10 cellular contexts compared by ENCODE assay signal in genomic region chr3:23712095-23712494, GRCh38.
A peak's percentile ranks its signal among the peaks of the same experiment; 100 is the strongest.
DNase-seq lines count a peak whose midpoint lies in the region; ATAC-seq and TF ChIP-seq lines count a peak whose summit lies in the region.
"Had no signal": no experiment of that assay in that cellular context is flagged by ENCODE, and none has a peak within 500 bp of the region (broad histone marks: within the 10 kb centered on the region; RNA-seq: fewer than 3 reads in every experiment).

No MANE protein-coding gene starts in this region.

- TF ChIP-seq CTCF in dorsolateral prefrontal cortex (IDR thresholded peaks at IDR 0.05 in 54 of 56, conservative IDR thresholded peaks at IDR 0.05 in 2 of 56; ENCODE audit: low read depth in 1 of 56, partially characterized antibody in 56 of 56) = no peak

- H3K4me1 Mint-ChIP-seq in memory B cell = peaks cover 13% of the 10 kb centered on the region

- peaks cover 6% of the 10 kb centered on the region for H3K9me3 Mint-ChIP-seq in memory B cell

- H3K36me3 Mint-ChIP-seq in memory B cell = peaks cover 4% of the 10 kb centered on the region

- DNase-seq in memory B cell (ENCODE audit: low spot score in 2 of 2) (no peak), dorsolateral prefrontal cortex (no peak), DMS79 treated with DMSO at 0.1 percent for 48 hours (lab: John Stamatoyannopoulos, UW) (no peak), NCI-H526 treated with DMSO at 0.1 percent for 48 hours (lab: John Stamatoyannopoulos, UW) (no peak), GDM1 (lab: John Stamatoyannopoulos, UW) (no peak)
- DNase-seq: NCI-H2107 had no signal

- peak overlapping the region in 3 of 59 donors; percentile 22 to 38 (median 30) for H3K4me3 ChIP-seq in dorsolateral prefrontal cortex
- H3K4me3 ChIP-seq: hepatocyte had no signal

- H3K27me3 Mint-ChIP-seq in memory B cell = peaks cover 2% of the 10 kb centered on the region

- H3K27me3 ChIP-seq in dorsolateral prefrontal cortex = no peaks in the 10 kb centered on the region
- H3K27me3 ChIP-seq: hepatocyte had no signal

- intact Hi-C loops in dorsolateral prefrontal cortex (cut with DNase I) = no loop called here

- ATAC-seq in GM18511 (IDR thresholded peaks at IDR 0.05; ENCODE audit: unreplicated experiment) = peak; percentile 94
- ATAC-seq in GM21825 (IDR thresholded peaks at IDR 0.05; ENCODE audit: unreplicated experiment) = peak; percentile 90
- ATAC-seq in HG03558 (IDR thresholded peaks at IDR 0.05; ENCODE audit: extremely low read depth, unreplicated experiment) = peak; percentile 85
- peak; percentile 59 for ATAC-seq in memory B cell (ENCODE audit: low read depth)

- no peak overlapping the region for H3K27ac Mint-ChIP-seq in memory B cell

- peak overlapping the region; percentile 35 for H3K4me3 Mint-ChIP-seq in memory B cell

- H3K27ac ChIP-seq in dorsolateral prefrontal cortex = peak overlapping the region in 2 of 59 donors; percentile 66 to 72
- H3K27ac ChIP-seq: hepatocyte had no signal
